In the genomic region with DNA sequence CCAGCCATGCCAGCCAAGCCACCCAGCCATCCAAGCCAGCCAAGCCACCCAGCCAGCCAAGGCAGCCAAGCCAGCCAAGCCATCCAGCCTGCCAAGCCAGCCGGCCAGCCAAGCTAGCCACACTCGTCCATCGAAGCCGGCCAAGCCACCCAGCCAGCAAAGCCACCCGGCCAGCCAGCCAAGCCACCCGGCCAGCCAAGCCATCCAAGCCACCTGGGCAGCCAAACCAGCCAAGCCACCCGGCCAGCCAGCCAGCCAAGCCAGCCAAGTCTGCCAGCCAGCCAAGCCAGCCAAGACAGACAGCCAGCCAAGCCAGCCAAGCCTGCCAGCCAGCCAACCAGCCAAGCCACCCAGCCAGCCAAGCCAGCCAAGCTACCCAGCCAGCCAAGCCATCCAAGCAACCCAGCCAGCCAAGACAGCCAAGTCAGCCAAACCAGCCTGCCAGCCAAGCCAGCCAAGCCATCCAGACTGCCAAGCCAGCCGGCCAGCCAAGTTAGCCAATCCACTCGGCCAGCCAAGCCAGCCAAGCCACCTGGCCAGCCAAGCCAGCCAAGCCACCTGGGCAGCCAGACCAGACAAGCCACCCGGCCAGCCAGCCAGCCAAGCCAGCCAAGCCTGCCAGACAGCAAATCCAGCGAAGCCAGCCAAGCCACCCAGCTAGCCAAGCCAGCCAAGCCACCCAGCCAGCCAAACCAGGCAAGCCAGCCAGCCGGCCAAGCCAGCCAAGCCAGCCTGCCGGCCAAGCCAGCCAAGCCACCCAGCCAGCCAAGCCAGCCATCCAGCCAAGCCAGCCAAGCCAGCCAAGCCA, we compare ENCODE assay signal across 8 cellular contexts. TPM values are rescaled to one million over a fixed set of nuclear protein-coding genes. Genes with fewer than 3 reads are reported as not detected.
"Had no signal": no experiment of that assay in that cellular context is flagged by ENCODE, and none has a peak within 500 bp of the region (broad histone marks: within the 10 kb centered on the region; RNA-seq: fewer than 3 reads in every experiment).

No MANE protein-coding gene starts in this region.

RNA-seq across cellular contexts. Expression of a gene that starts 24.8 kb away (rescaled TPM):
- total RNA-seq: LHCN-M2, MCF 10A, NCI-H460, PC-9, Peyer's patch, RPMI7951, SJCRH30 had no signal
- polyA plus RNA-seq: IgD-negative memory B cell had no signal
